ENCODE assay signal across 27 cellular contexts in genomic region chr14:101556566-101557320, GRCh38. TPM values are rescaled to one million over a fixed set of nuclear protein-coding genes. Genes with fewer than 3 reads are reported as not detected.
DNase-seq lines count a peak whose midpoint lies in the region; ATAC-seq, FAIRE-seq and TF ChIP-seq lines count a peak whose summit lies in the region.
"Had no signal": no experiment of that assay in that cellular context is flagged by ENCODE, and none has a peak within 500 bp of the region (broad histone marks: within the 10 kb centered on the region; RNA-seq: fewer than 3 reads in every experiment).

No MANE protein-coding gene starts in this region.

- H3K9me3 Mint-ChIP-seq in MCF 10A (ENCODE audit: unreplicated experiment), result no peaks in the 10 kb centered on the region
- H3K9me3 Mint-ChIP-seq in stimulated activated memory B cell treated with anti-CD40 and anti-IgM and Interleukin-4, amounts not matched to agents 10 μg/mL and 1 μg/mL and 100 μg/mL, for 72 hours, result peaks cover 4% of the 10 kb centered on the region
- H3K9me3 Mint-ChIP-seq: CD4-positive, alpha-beta T cell had no signal

- ATAC-seq in psoas muscle, result no peak
- ATAC-seq in GM18861 (IDR thresholded peaks at IDR 0.05; ENCODE audit: unreplicated experiment), result no peak
- ATAC-seq in stimulated activated memory B cell treated with anti-CD40 and anti-IgM and Interleukin-4, amounts not matched to agents 10 μg/mL and 1 μg/mL and 100 μg/mL, for 72 hours, result no peak
- no peak for ATAC-seq in gastrocnemius medialis
- ATAC-seq: GM23338 had no signal

- H3K36me3 ChIP-seq in mammary epithelial cell (ENCODE audit: insufficient read depth, low read length) (no peaks in the 10 kb centered on the region), MG63 (no peaks in the 10 kb centered on the region), kidney (ENCODE audit: control insufficient read depth in 1 of 2, insufficient read depth in 2 of 2, low read length in 2 of 2) (no peaks in the 10 kb centered on the region), psoas muscle (ENCODE audit: insufficient read depth in 1 of 2, low read depth in 1 of 2) (no peaks in the 10 kb centered on the region), gastrocnemius medialis (no peaks in the 10 kb centered on the region)
- H3K36me3 ChIP-seq: BLaER1 treated with 17β-estradiol and CSF1 and Interleukin-3, amounts not matched to agents 10 nM and 100 nM; HAP-1; Peyer's patch had no signal

- no peaks in the 10 kb centered on the region for H3K36me3 Mint-ChIP-seq in MCF 10A (ENCODE audit: insufficient read depth, unreplicated experiment)
- H3K36me3 Mint-ChIP-seq in stimulated activated memory B cell treated with anti-CD40 and anti-IgM and Interleukin-4, amounts not matched to agents 10 μg/mL and 1 μg/mL and 100 μg/mL, for 72 hours, result no peaks in the 10 kb centered on the region

- H3K27me3 ChIP-seq in mammary epithelial cell (ENCODE audit: insufficient read depth, low read length), result peaks cover 22% of the 10 kb centered on the region
- H3K27me3 ChIP-seq in MG63, result peaks cover 10% of the 10 kb centered on the region
- H3K27me3 ChIP-seq in psoas muscle (ENCODE audit: insufficient read depth in 3 of 3, low read length in 2 of 3), result peaks cover 0 to 57% (median 14%) of the 10 kb centered on the region in 3 donors
- H3K27me3 ChIP-seq in gastrocnemius medialis, result peaks cover 12 to 48% (median 32%) of the 10 kb centered on the region in 3 donors

- FAIRE-seq in kidney (lab: Jason Lieb, UNC), result no peak
- FAIRE-seq: D721Med, GM18507, HTR-8/SVneo had no signal

- H3K27me3 Mint-ChIP-seq in MCF 10A (ENCODE audit: insufficient read depth, unreplicated experiment), result no peaks in the 10 kb centered on the region
- peaks cover 47% of the 10 kb centered on the region for H3K27me3 Mint-ChIP-seq in stimulated activated memory B cell treated with anti-CD40 and anti-IgM and Interleukin-4, amounts not matched to agents 10 μg/mL and 1 μg/mL and 100 μg/mL, for 72 hours

- BruUV-seq in MCF 10A (replicated peaks; lab: Mats Ljungman, UMichigan), result no TSS peak
- no TSS peak for BruUV-seq in mammary epithelial cell (replicated peaks; lab: Mats Ljungman, UMichigan)

- TF ChIP-seq POLR2A in gastrocnemius medialis (IDR thresholded peaks at IDR 0.05), result no peak

- no peak overlapping the region for H3K4me3 ChIP-seq in mammary epithelial cell (replicated peaks in 1 of 3; ENCODE audit: insufficient read depth in 1 of 3, low read depth in 2 of 3, low read length in 3 of 3)
- no peak overlapping the region for H3K4me3 ChIP-seq in MG63
- H3K4me3 ChIP-seq in kidney (ENCODE audit: low read length in 2 of 2), result no peak overlapping the region
- no peak overlapping the region for H3K4me3 ChIP-seq in psoas muscle
- no peak overlapping the region for H3K4me3 ChIP-seq in gastrocnemius medialis
- H3K4me3 ChIP-seq: BLaER1 treated with 17β-estradiol and CSF1 and Interleukin-3, amounts not matched to agents 10 nM and 100 nM; GM23338; HAP-1; Peyer's patch had no signal

- H3K9me3 ChIP-seq in mammary epithelial cell (replicated peaks; ENCODE audit: insufficient read depth, low read length), result peaks cover 6% of the 10 kb centered on the region
- H3K9me3 ChIP-seq in MG63, result no peaks in the 10 kb centered on the region
- peaks cover 0 to 2% of the 10 kb centered on the region in 2 donors for H3K9me3 ChIP-seq in kidney (ENCODE audit: control insufficient read depth in 1 of 2, low read length in 2 of 2)
- H3K9me3 ChIP-seq in psoas muscle, result peaks cover 5% of the 10 kb centered on the region
- no peaks in the 10 kb centered on the region for H3K9me3 ChIP-seq in gastrocnemius medialis
- H3K9me3 ChIP-seq: HAP-1 had no signal

- CTCF ChIA-PET in MCF 10A (lab: Yijun Ruan, JAX), result interaction anchor here (0.6 to 0.7 kb wide), 2 partner anchors 426 to 919 kb away, joined by 3 read pairs; no protein-coding TSS in a partner anchor
- CTCF ChIA-PET in mammary epithelial cell (lab: Charles Lee; ENCODE audit: low non-redundant PET), result no interaction called here

- H3K9ac ChIP-seq in mammary epithelial cell (ENCODE audit: insufficient read depth, low read length) (no peak overlapping the region), kidney (ENCODE audit: low read length in 2 of 2) (no peak overlapping the region)
- H3K9ac ChIP-seq: BLaER1 treated with 17β-estradiol and CSF1 and Interleukin-3, amounts not matched to agents 10 nM and 100 nM had no signal

- no peaks in the 10 kb centered on the region for H4K20me1 ChIP-seq in mammary epithelial cell (ENCODE audit: insufficient read depth, low read length)

- WGBS in mammary epithelial cell (ENCODE audit: low coverage, missing lambda C conversion rate), result 14% methylated on average over 11 of the region's 13 CpGs
- 70 to 86% (median 83%) methylated on average over 12 to 13 of the region's 13 CpGs for WGBS in psoas muscle, 3 donors

- H3K4me2 ChIP-seq in mammary epithelial cell (ENCODE audit: insufficient read depth, low read depth, low read length), result no peak overlapping the region
- H3K4me2 ChIP-seq: GM23338 had no signal

- H3K4me1 Mint-ChIP-seq in MCF 10A (ENCODE audit: insufficient read depth, unreplicated experiment), result peaks cover 13% of the 10 kb centered on the region
- no peaks in the 10 kb centered on the region for H3K4me1 Mint-ChIP-seq in stimulated activated memory B cell treated with anti-CD40 and anti-IgM and Interleukin-4, amounts not matched to agents 10 μg/mL and 1 μg/mL and 100 μg/mL, for 72 hours
- H3K4me1 Mint-ChIP-seq: GM23338 had no signal

- H3K4me1 ChIP-seq in mammary epithelial cell (ENCODE audit: insufficient read depth, low read length) (no peaks in the 10 kb centered on the region), kidney (ENCODE audit: control insufficient read depth in 1 of 2, insufficient read depth in 1 of 2, low read depth in 1 of 2, low read length in 2 of 2) (no peaks in the 10 kb centered on the region), psoas muscle (no peaks in the 10 kb centered on the region), gastrocnemius medialis (no peaks in the 10 kb centered on the region)
- H3K4me1 ChIP-seq: HAP-1, Peyer's patch had no signal

- intact Hi-C loops in MCF 10A (cut with micrococcal nuclease), result loop anchor here (5.0 kb wide), 1 partner anchor 319 kb away; no protein-coding TSS in a partner anchor
- intact Hi-C loops in mammary epithelial cell (cut with micrococcal nuclease), result no loop called here
- intact Hi-C loops in kidney (cut with DNase I), result no loop called here
- intact Hi-C loops in psoas muscle (cut with DNase I), result no loop called here
- intact Hi-C loops in gastrocnemius medialis (cut with DNase I; ENCODE audit: low total_unique reads), result loop anchor here (10.0 kb wide), 1 partner anchor 892 kb away; no protein-coding TSS in a partner anchor

- H3K27ac Mint-ChIP-seq in MCF 10A (ENCODE audit: low read depth, unreplicated experiment), result no peak overlapping the region
- no peak overlapping the region for H3K27ac Mint-ChIP-seq in stimulated activated memory B cell treated with anti-CD40 and anti-IgM and Interleukin-4, amounts not matched to agents 10 μg/mL and 1 μg/mL and 100 μg/mL, for 72 hours
- H3K27ac Mint-ChIP-seq: CD4-positive, alpha-beta T cell; GM23338; HFFc6 had no signal

- H3K4me3 Mint-ChIP-seq in MCF 10A (ENCODE audit: unreplicated experiment), result no peak overlapping the region
- H3K4me3 Mint-ChIP-seq in stimulated activated memory B cell treated with anti-CD40 and anti-IgM and Interleukin-4, amounts not matched to agents 10 μg/mL and 1 μg/mL and 100 μg/mL, for 72 hours, result no peak overlapping the region
- H3K4me3 Mint-ChIP-seq: CD4-positive, alpha-beta T cell; GM23338; HFFc6 had no signal

- H3K27ac ChIP-seq in mammary epithelial cell (ENCODE audit: insufficient read depth, low read depth, low read length) (no peak overlapping the region), kidney (ENCODE audit: low read depth in 2 of 2, low read length in 2 of 2) (no peak overlapping the region), psoas muscle (no peak overlapping the region), gastrocnemius medialis (peak overlapping the region in 1 of 4 donors; percentile 18)
- H3K27ac ChIP-seq: BLaER1 treated with 17β-estradiol and CSF1 and Interleukin-3, amounts not matched to agents 10 nM and 100 nM; Peyer's patch had no signal

- DNase-seq in MCF 10A (ENCODE audit: unreplicated experiment) (peak; percentile 74), mammary epithelial cell (no peak), MG63 (peak; percentile 38), kidney (peak; percentile 37), psoas muscle (peak; percentile 9 to 30), gastrocnemius medialis (no peak)
- DNase-seq: CD4-positive, alpha-beta T cell; HFFc6; KG1; NCI-H1092; NCI-H1417 treated with DMSO at 0.1 percent for 48 hours; NCI-H1694 treated with DMSO at 0.1 percent for 48 hours; NCI-H2081; NCI-H226; NCI-H510A; NCI-H69; Peyer's patch had no signal

- H3K79me2 ChIP-seq in mammary epithelial cell (ENCODE audit: insufficient read depth, low read length), result no peaks in the 10 kb centered on the region

- TF ChIP-seq CTCF in MCF 10A (IDR thresholded peaks at IDR 0.05; ENCODE audit: unreplicated experiment), result no peak
- TF ChIP-seq CTCF in mammary epithelial cell (conservative IDR thresholded peaks at IDR 0.05 in 1 of 2, IDR thresholded peaks at IDR 0.05 in 1 of 2; ENCODE audit: extremely low read depth in 1 of 2, insufficient read depth in 1 of 2, low read depth in 1 of 2, low read length in 2 of 2), result no peak
- TF ChIP-seq CTCF in kidney (IDR thresholded peaks at IDR 0.05; ENCODE audit: borderline replicate concordance, extremely low read depth, insufficient read depth), result no peak
- no peak for TF ChIP-seq CTCF in psoas muscle (IDR thresholded peaks at IDR 0.05)
- TF ChIP-seq CTCF in gastrocnemius medialis (IDR thresholded peaks at IDR 0.05 in 4 of 5, conservative IDR thresholded peaks at IDR 0.05 in 1 of 5), result no peak

- in situ Hi-C loops in mammary epithelial cell (cut with MboI; ENCODE audit: low sequenced_read_pairs in 2 of 2), result no loop called here
- in situ Hi-C loops in gastrocnemius medialis (cut with MboI; ENCODE audit: low sequenced_read_pairs in 4 of 4), result no loop called here

- dilution Hi-C loops in mammary epithelial cell (cut with HindIII; ENCODE audit: low sequenced_read_pairs), result loop anchor here (5.0 kb wide), 2 partner anchors 39 to 94 kb away; no protein-coding TSS in a partner anchor

- H2AFZ ChIP-seq in mammary epithelial cell (ENCODE audit: low read depth, low read length), result no peak overlapping the region
- H2AFZ ChIP-seq: GM23338 had no signal

- POLR2A ChIA-PET in MCF 10A (lab: Yijun Ruan, JAX), result no interaction called here

RNA-seq across cellular contexts. Expression of gene DIO3, which starts 4.6 kb away (rescaled TPM):
- total RNA-seq in MCF 10A (2022) (not detected in 2 replicates), mammary epithelial cell (not detected), kidney (0.94 TPM), psoas muscle (1 to 10 TPM in 1 of 4 donors, under 1 TPM in 3; 0.30 to 1.2 (median 0.70) TPM), gastrocnemius medialis (1 to 10 TPM in 3 of 4 donors, not detected in 1; 1.0 to 2.3 (median 1.0) TPM)
- polyA plus RNA-seq in mammary epithelial cell (not detected), kidney (ENCODE audit: insufficient read depth, low read depth, low replicate concordance) (0.17 TPM), psoas muscle (1 to 10 TPM in 2 of 3 donors, under 1 TPM in 1; 0.66 to 1.3 (median 1.0) TPM)
- polyA minus RNA-seq in mammary epithelial cell, result not detected
- 0.07 TPM in 1 of 2 replicates, not detected in the other for total RNA-seq in MG63 (2014; rRNA removed; shearing (Covaris generic); ENCODE audit: low replicate concordance)
- total RNA-seq: A172; CD4-positive, alpha-beta T cell; HFFc6 had no signal
- polyA plus RNA-seq: AG04450 had no signal

Comparison
In these comparisons a context has a peak if more than half of its experiments do, and no peak if none do; other contexts are left out.
1. DNase-seq: peak in MCF 10A (single experiment), MG63 (single experiment), kidney (single experiment) and psoas muscle (2 of 2); none in mammary epithelial cell (single experiment) and gastrocnemius medialis (0 of 2).
2. intact Hi-C loops: an anchor here in MCF 10A (5.0 kb wide) and gastrocnemius medialis (10.0 kb wide); none called in mammary epithelial cell, kidney and psoas muscle.